9 cellular contexts compared by ENCODE assay signal in genomic region chr7:3301831-3302618, GRCh38. TPM values are rescaled to one million over a fixed set of nuclear protein-coding genes. Genes with fewer than 3 reads are reported as not detected.
DNase-seq lines count a peak whose midpoint lies in the region; ATAC-seq and TF ChIP-seq lines count a peak whose summit lies in the region.
"Had no signal": no experiment of that assay in that cellular context is flagged by ENCODE, and none has a peak within 500 bp of the region (broad histone marks: within the 10 kb centered on the region; RNA-seq: fewer than 3 reads in every experiment).

No MANE protein-coding gene starts in this region.

- H3K4me1 ChIP-seq in CD4-positive, CD25-positive, alpha-beta regulatory T cell (ENCODE audit: control insufficient read depth, insufficient read depth, low read length, poor library complexity, severe bottlenecking) = peaks cover 16% of the 10 kb centered on the region
- no peaks in the 10 kb centered on the region for H3K4me1 ChIP-seq in fibroblast of lung (ENCODE audit: control insufficient read depth, extremely low read depth, insufficient read depth, low read length)
- H3K4me1 ChIP-seq: foreskin keratinocyte had no signal

- no peaks in the 10 kb centered on the region for H4K20me1 ChIP-seq in fibroblast of lung (ENCODE audit: control insufficient read depth, extremely low read depth, insufficient read depth, low read length)

- H2AFZ ChIP-seq in fibroblast of lung (ENCODE audit: low read length) = no peak overlapping the region

- H3K27ac Mint-ChIP-seq in CD4-positive, CD25-positive, alpha-beta regulatory T cell = peak overlapping the region in 2 of 3 donors; percentile 53 to 91
- no peak overlapping the region for H3K27ac Mint-ChIP-seq in activated CD4-positive, alpha-beta T cell treated with anti-CD3 and anti-CD28 coated beads, Interleukin-2, amount 10 ng/mL, durations not matched to agents 7 days and 5 days
- no peak overlapping the region for H3K27ac Mint-ChIP-seq in natural killer cell treated with Interleukin-12 subunit alpha and Interleukin-12 subunit beta and Interleukin-15 and Interleukin-18, amount 100 ng/mL, for 72 hours

- no peak for ATAC-seq in CD4-positive, CD25-positive, alpha-beta regulatory T cell (ENCODE audit: low read depth in 2 of 2)
- ATAC-seq in natural killer cell treated with Interleukin-12 subunit alpha and Interleukin-12 subunit beta and Interleukin-15 and Interleukin-18, amount 100 ng/mL, for 72 hours = no peak
- ATAC-seq in GM21786 (IDR thresholded peaks at IDR 0.05; ENCODE audit: unreplicated experiment) (no peak), HG03521 (IDR thresholded peaks at IDR 0.05; ENCODE audit: unreplicated experiment) (no peak)

- no peaks in the 10 kb centered on the region for H3K36me3 ChIP-seq in CD4-positive, CD25-positive, alpha-beta regulatory T cell (ENCODE audit: control insufficient read depth, insufficient read depth, low read length)
- H3K36me3 ChIP-seq in fibroblast of lung (ENCODE audit: control insufficient read depth, insufficient read depth, low read length) = no peaks in the 10 kb centered on the region

- H3K36me3 Mint-ChIP-seq in CD4-positive, CD25-positive, alpha-beta regulatory T cell = no peaks in the 10 kb centered on the region
- H3K36me3 Mint-ChIP-seq in activated CD4-positive, alpha-beta T cell treated with anti-CD3 and anti-CD28 coated beads, Interleukin-2, amount 10 ng/mL, durations not matched to agents 7 days and 5 days (ENCODE audit: low read depth) = no peaks in the 10 kb centered on the region
- H3K36me3 Mint-ChIP-seq in natural killer cell treated with Interleukin-12 subunit alpha and Interleukin-12 subunit beta and Interleukin-15 and Interleukin-18, amount 100 ng/mL, for 72 hours = no peaks in the 10 kb centered on the region

- peak overlapping the region; percentile 75 for H3K4me2 ChIP-seq in fibroblast of lung (ENCODE audit: extremely low read depth, insufficient read depth, low read length)

- peaks cover 0 to 2% (median 0%) of the 10 kb centered on the region in 7 donors for H3K9me3 Mint-ChIP-seq in CD4-positive, CD25-positive, alpha-beta regulatory T cell
- no peaks in the 10 kb centered on the region for H3K9me3 Mint-ChIP-seq in activated CD4-positive, alpha-beta T cell treated with anti-CD3 and anti-CD28 coated beads, Interleukin-2, amount 10 ng/mL, durations not matched to agents 7 days and 5 days
- H3K9me3 Mint-ChIP-seq in natural killer cell treated with Interleukin-12 subunit alpha and Interleukin-12 subunit beta and Interleukin-15 and Interleukin-18, amount 100 ng/mL, for 72 hours = no peaks in the 10 kb centered on the region

- CTCF ChIA-PET in activated CD4-positive, alpha-beta T cell treated with anti-CD3 and anti-CD28 coated beads, Interleukin-2, amount 10 ng/mL, durations not matched to agents 7 days and 5 days (lab: Charles Lee) = interaction anchor here (0.6 to 0.7 kb wide), 2 partner anchors 379 to 603 kb away, joined by 3 read pairs; no protein-coding TSS in a partner anchor

- TF ChIP-seq CTCF in LNCaP clone FGC (IDR thresholded peaks at IDR 0.05; ENCODE audit: control insufficient read depth, extremely low read depth, insufficient read depth) = no peak
- peak; percentile 25 to 49 for TF ChIP-seq CTCF in fibroblast of lung (conservative IDR thresholded peaks at IDR 0.05 in 1 of 2, IDR thresholded peaks at IDR 0.05 in 1 of 2; ENCODE audit: low read depth in 1 of 2, low read length in 2 of 2)

- peaks cover 0 to 18% (median 8%) of the 10 kb centered on the region in 4 donors for H3K4me1 Mint-ChIP-seq in CD4-positive, CD25-positive, alpha-beta regulatory T cell
- H3K4me1 Mint-ChIP-seq in activated CD4-positive, alpha-beta T cell treated with anti-CD3 and anti-CD28 coated beads, Interleukin-2, amount 10 ng/mL, durations not matched to agents 7 days and 5 days = peaks cover 10% of the 10 kb centered on the region
- peaks cover 0 to 13% of the 10 kb centered on the region in 2 donors for H3K4me1 Mint-ChIP-seq in natural killer cell treated with Interleukin-12 subunit alpha and Interleukin-12 subunit beta and Interleukin-15 and Interleukin-18, amount 100 ng/mL, for 72 hours (ENCODE audit: low read depth in 2 of 2)

- peaks cover 10% of the 10 kb centered on the region for H3K27me3 ChIP-seq in CD4-positive, CD25-positive, alpha-beta regulatory T cell (ENCODE audit: control insufficient read depth, insufficient read depth, low read length)
- H3K27me3 ChIP-seq in fibroblast of lung (ENCODE audit: control insufficient read depth, insufficient read depth, low read length) = no peaks in the 10 kb centered on the region

- H3K4me3 Mint-ChIP-seq in CD4-positive, CD25-positive, alpha-beta regulatory T cell = peak overlapping the region; percentile 87 to 93 (median 92)
- peak overlapping the region; percentile 68 for H3K4me3 Mint-ChIP-seq in activated CD4-positive, alpha-beta T cell treated with anti-CD3 and anti-CD28 coated beads, Interleukin-2, amount 10 ng/mL, durations not matched to agents 7 days and 5 days
- peak overlapping the region; percentile 70 for H3K4me3 Mint-ChIP-seq in natural killer cell treated with Interleukin-12 subunit alpha and Interleukin-12 subunit beta and Interleukin-15 and Interleukin-18, amount 100 ng/mL, for 72 hours

- peaks cover 61% of the 10 kb centered on the region for H3K27me3 Mint-ChIP-seq in CD4-positive, CD25-positive, alpha-beta regulatory T cell
- H3K27me3 Mint-ChIP-seq in activated CD4-positive, alpha-beta T cell treated with anti-CD3 and anti-CD28 coated beads, Interleukin-2, amount 10 ng/mL, durations not matched to agents 7 days and 5 days = peaks cover 39% of the 10 kb centered on the region
- peaks cover 47 to 72% of the 10 kb centered on the region in 2 donors for H3K27me3 Mint-ChIP-seq in natural killer cell treated with Interleukin-12 subunit alpha and Interleukin-12 subunit beta and Interleukin-15 and Interleukin-18, amount 100 ng/mL, for 72 hours

- peak overlapping the region; percentile 33 for H3K4me3 ChIP-seq in CD4-positive, CD25-positive, alpha-beta regulatory T cell (ENCODE audit: low read depth, low read length)
- H3K4me3 ChIP-seq in LNCaP clone FGC (ENCODE audit: low read depth, low read length) (peak overlapping the region; percentile 36), fibroblast of lung (replicated peaks in 1 of 4; ENCODE audit: control extremely low read depth in 1 of 4, insufficient read depth in 1 of 4, low read depth in 3 of 4, low read length in 4 of 4) (peak overlapping the region; percentile 47 to 77 (median 54))

- H3K9me3 ChIP-seq in CD4-positive, CD25-positive, alpha-beta regulatory T cell (ENCODE audit: control insufficient read depth in 2 of 2, low read length in 2 of 2) = no peaks in the 10 kb centered on the region
- H3K9me3 ChIP-seq in fibroblast of lung (ENCODE audit: control insufficient read depth, insufficient read depth, low read depth, low read length) = no peaks in the 10 kb centered on the region

- no peaks in the 10 kb centered on the region for H3K79me2 ChIP-seq in fibroblast of lung (ENCODE audit: control insufficient read depth, insufficient read depth, low read length)

- DNase-seq in CD4-positive, CD25-positive, alpha-beta regulatory T cell = peak in 1 of 3 donors; percentile 15
- no peak for DNase-seq in LNCaP clone FGC (ENCODE audit: low read depth)
- no peak for DNase-seq in activated CD4-positive, alpha-beta T cell treated with anti-CD3 and anti-CD28 coated beads, Interleukin-2, amount 10 ng/mL, durations not matched to agents 7 days and 5 days
- DNase-seq in fibroblast of lung (ENCODE audit: low read depth in 2 of 2) = peak; percentile 29 to 72
- no peak for DNase-seq in natural killer cell treated with Interleukin-12 subunit alpha and Interleukin-12 subunit beta and Interleukin-15 and Interleukin-18, amount 100 ng/mL, for 72 hours (ENCODE audit: low spot score)
- DNase-seq in epidermal melanocyte (ENCODE audit: insufficient read length, low spot score) = no peak

- peak overlapping the region; percentile 32 for H3K9ac ChIP-seq in fibroblast of lung (ENCODE audit: insufficient read depth, low read length)

- POLR2A ChIA-PET in activated CD4-positive, alpha-beta T cell treated with anti-CD3 and anti-CD28 coated beads, Interleukin-2, amount 10 ng/mL, durations not matched to agents 7 days and 5 days (lab: Charles Lee) = no interaction called here

- no peak overlapping the region for H3K27ac ChIP-seq in CD4-positive, CD25-positive, alpha-beta regulatory T cell (ENCODE audit: insufficient read depth, low read length, poor library complexity, severe bottlenecking)
- no peak overlapping the region for H3K27ac ChIP-seq in fibroblast of lung (ENCODE audit: insufficient read depth, low read length)
- H3K27ac ChIP-seq: foreskin keratinocyte had no signal

RNA-seq across cellular contexts. Expression of gene SDK1, which starts 1.0 kb away (rescaled TPM):
- total RNA-seq in CD4-positive, CD25-positive, alpha-beta regulatory T cell = 0.47 TPM
- polyA plus RNA-seq in CD4-positive, CD25-positive, alpha-beta regulatory T cell = not detected
- under 1 TPM; 0.10 to 0.17 TPM for total RNA-seq in activated CD4-positive, alpha-beta T cell treated with anti-CD3 and anti-CD28 coated beads, Interleukin-2, amount 10 ng/mL, durations not matched to agents 7 days and 5 days
- total RNA-seq in fibroblast of lung = 3.6 and 8.6 TPM in 2 replicates
- 1.0 and 2.5 TPM in 2 replicates for polyA plus RNA-seq in fibroblast of lung
- polyA plus RNA-seq in fibroblast of lung (2012) = 2.2 and 4.1 TPM in 2 replicates
- polyA minus RNA-seq in fibroblast of lung (ENCODE audit: low replicate concordance) = 3.0 and 18.7 TPM in 2 replicates
- under 1 TPM; 0.20 to 0.40 TPM for total RNA-seq in natural killer cell treated with Interleukin-12 subunit alpha and Interleukin-12 subunit beta and Interleukin-15 and Interleukin-18, amount 100 ng/mL, for 72 hours

Comparison
In these comparisons a context has a peak if more than half of its experiments do, and no peak if none do; other contexts are left out.
1. DNase-seq: peak in fibroblast of lung (2 of 2); none in LNCaP clone FGC (single experiment), activated CD4-positive, alpha-beta T cell treated with anti-CD3 and anti-CD28 coated beads, Interleukin-2, amount 10 ng/mL, durations not matched to agents 7 days and 5 days (single experiment), natural killer cell treated with Interleukin-12 subunit alpha and Interleukin-12 subunit beta and Interleukin-15 and Interleukin-18, amount 100 ng/mL, for 72 hours (single experiment) and epidermal melanocyte (single experiment).
2. H3K27ac Mint-ChIP-seq: peak in CD4-positive, CD25-positive, alpha-beta regulatory T cell (2 of 3); none in activated CD4-positive, alpha-beta T cell treated with anti-CD3 and anti-CD28 coated beads, Interleukin-2, amount 10 ng/mL, durations not matched to agents 7 days and 5 days (single experiment) and natural killer cell treated with Interleukin-12 subunit alpha and Interleukin-12 subunit beta and Interleukin-15 and Interleukin-18, amount 100 ng/mL, for 72 hours (0 of 2).
3. Peak in every context shown above with its lines, with median percentiles within 50 percentile points of each other: H3K4me3 ChIP-seq and H3K4me3 Mint-ChIP-seq.